Comparison of ENCODE assay signal across 20 cellular contexts in the genomic region with DNA sequence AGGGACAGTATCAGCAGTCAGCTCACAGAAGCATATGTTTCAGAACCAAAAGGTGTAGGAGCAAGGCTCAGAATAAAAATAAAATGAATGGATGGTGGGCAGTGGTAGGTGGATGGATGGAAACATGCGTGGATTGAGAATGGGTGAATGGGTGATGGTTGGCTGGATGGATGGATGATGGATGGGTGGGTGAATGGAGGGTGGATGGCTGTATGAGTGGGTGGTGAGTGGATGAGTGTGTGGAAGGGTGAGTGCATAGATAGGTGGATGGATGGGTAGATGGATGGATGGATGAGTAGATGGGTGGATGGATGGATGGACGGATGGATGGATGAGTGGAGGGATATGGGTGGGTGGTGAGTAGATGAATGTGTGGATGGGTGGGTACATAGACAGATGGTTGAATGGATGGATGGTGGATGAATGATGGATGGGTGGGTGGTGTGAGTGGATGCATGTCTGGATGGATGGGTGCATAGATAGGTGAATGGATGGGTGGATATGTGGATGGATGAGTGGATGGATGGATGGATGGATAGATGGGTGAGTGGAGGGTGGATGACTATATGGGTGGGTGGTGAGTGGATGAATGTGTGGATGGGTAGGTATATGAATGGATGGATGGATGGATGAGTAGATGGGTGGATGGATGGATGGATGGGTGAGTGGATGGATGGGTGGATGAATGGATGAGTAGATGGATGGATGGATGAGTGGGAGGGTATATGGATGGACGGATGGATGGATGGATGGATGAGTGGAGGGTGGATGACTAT.
A peak's percentile ranks its signal among the peaks of the same experiment; 100 is the strongest.
DNase-seq lines count a peak whose midpoint lies in the region; ATAC-seq and TF ChIP-seq lines count a peak whose summit lies in the region.
"Had no signal": no experiment of that assay in that cellular context is flagged by ENCODE, and none has a peak within 500 bp of the region (broad histone marks: within the 10 kb centered on the region; RNA-seq: fewer than 3 reads in every experiment).

No MANE protein-coding gene starts in this region.

- POLR2A ChIA-PET in activated CD8-positive, alpha-beta T cell treated with anti-CD3 and anti-CD28 coated beads, Interleukin-2, amount 10 ng/mL, durations not matched to agents 7 days and 5 days (lab: Charles Lee) = no interaction called here

- no peak for ATAC-seq in activated naive CD8-positive, alpha-beta T cell treated with anti-CD3 and anti-CD28 coated beads, Interleukin-2, amount 50 U/mL, for 24 hours
- ATAC-seq in activated CD8-positive, alpha-beta T cell treated with anti-CD3 and anti-CD28 coated beads, Interleukin-2, amount 10 ng/mL, durations not matched to agents 7 days and 5 days = no peak
- no peak for ATAC-seq in GM18868 (IDR thresholded peaks at IDR 0.05; ENCODE audit: unreplicated experiment)
- no peak for ATAC-seq in HG02840 (IDR thresholded peaks at IDR 0.05; ENCODE audit: low FRiP score, unreplicated experiment)
- ATAC-seq: gastroesophageal sphincter, left ventricle myocardium superior had no signal

- peak overlapping the region; percentile 34 for H3K27ac Mint-ChIP-seq in activated naive CD8-positive, alpha-beta T cell
- no peak overlapping the region for H3K27ac Mint-ChIP-seq in activated naive CD8-positive, alpha-beta T cell treated with anti-CD3 and anti-CD28 coated beads, Interleukin-2, amount 50 U/mL, for 24 hours
- peak overlapping the region; percentile 5 for H3K27ac Mint-ChIP-seq in activated CD8-positive, alpha-beta T cell treated with anti-CD3 and anti-CD28 coated beads, Interleukin-2, amount 10 ng/mL, durations not matched to agents 7 days and 5 days
- H3K27ac Mint-ChIP-seq in mesothelial cell of epicardium (peak overlapping the region; percentile 64), type B pancreatic cell (peak overlapping the region; percentile 32)
- H3K27ac Mint-ChIP-seq: activated naive CD4-positive, alpha-beta T cell treated with anti-CD3 and anti-CD28 coated beads for 36 hours; H9 had no signal

- no peaks in the 10 kb centered on the region for H3K36me3 Mint-ChIP-seq in activated naive CD8-positive, alpha-beta T cell
- no peaks in the 10 kb centered on the region for H3K36me3 Mint-ChIP-seq in activated naive CD8-positive, alpha-beta T cell treated with anti-CD3 and anti-CD28 coated beads, Interleukin-2, amount 50 U/mL, for 24 hours (ENCODE audit: low read depth)
- H3K36me3 Mint-ChIP-seq in activated CD8-positive, alpha-beta T cell treated with anti-CD3 and anti-CD28 coated beads, Interleukin-2, amount 10 ng/mL, durations not matched to agents 7 days and 5 days (ENCODE audit: low read depth) = no peaks in the 10 kb centered on the region
- no peaks in the 10 kb centered on the region for H3K36me3 Mint-ChIP-seq in mesothelial cell of epicardium
- H3K36me3 Mint-ChIP-seq in type B pancreatic cell = no peaks in the 10 kb centered on the region

- no peak overlapping the region for H3K4me3 Mint-ChIP-seq in activated naive CD8-positive, alpha-beta T cell
- H3K4me3 Mint-ChIP-seq in activated naive CD8-positive, alpha-beta T cell treated with anti-CD3 and anti-CD28 coated beads, Interleukin-2, amount 50 U/mL, for 24 hours = no peak overlapping the region
- no peak overlapping the region for H3K4me3 Mint-ChIP-seq in activated CD8-positive, alpha-beta T cell treated with anti-CD3 and anti-CD28 coated beads, Interleukin-2, amount 10 ng/mL, durations not matched to agents 7 days and 5 days
- H3K4me3 Mint-ChIP-seq in mesothelial cell of epicardium (no peak overlapping the region), type B pancreatic cell (no peak overlapping the region)
- H3K4me3 Mint-ChIP-seq: activated naive CD4-positive, alpha-beta T cell treated with anti-CD3 and anti-CD28 coated beads for 36 hours; B cell; H9 had no signal

- no peaks in the 10 kb centered on the region for H3K9me3 Mint-ChIP-seq in activated naive CD8-positive, alpha-beta T cell (ENCODE audit: low read depth)
- H3K9me3 Mint-ChIP-seq in activated naive CD8-positive, alpha-beta T cell treated with anti-CD3 and anti-CD28 coated beads, Interleukin-2, amount 50 U/mL, for 24 hours = no peaks in the 10 kb centered on the region
- H3K9me3 Mint-ChIP-seq in activated CD8-positive, alpha-beta T cell treated with anti-CD3 and anti-CD28 coated beads, Interleukin-2, amount 10 ng/mL, durations not matched to agents 7 days and 5 days (ENCODE audit: insufficient read depth) = no peaks in the 10 kb centered on the region
- H3K9me3 Mint-ChIP-seq in mesothelial cell of epicardium (no peaks in the 10 kb centered on the region), type B pancreatic cell (no peaks in the 10 kb centered on the region)
- H3K9me3 Mint-ChIP-seq: activated naive CD4-positive, alpha-beta T cell treated with anti-CD3 and anti-CD28 coated beads for 36 hours had no signal

- H3K4me1 Mint-ChIP-seq in activated naive CD8-positive, alpha-beta T cell (ENCODE audit: low read depth) = peaks cover 47% of the 10 kb centered on the region
- peaks cover 49% of the 10 kb centered on the region for H3K4me1 Mint-ChIP-seq in activated naive CD8-positive, alpha-beta T cell treated with anti-CD3 and anti-CD28 coated beads, Interleukin-2, amount 50 U/mL, for 24 hours
- peaks cover 36% of the 10 kb centered on the region for H3K4me1 Mint-ChIP-seq in activated CD8-positive, alpha-beta T cell treated with anti-CD3 and anti-CD28 coated beads, Interleukin-2, amount 10 ng/mL, durations not matched to agents 7 days and 5 days (ENCODE audit: low read depth)
- H3K4me1 Mint-ChIP-seq in mesothelial cell of epicardium (peaks cover 62% of the 10 kb centered on the region), type B pancreatic cell (ENCODE audit: unreplicated experiment) (peaks cover 25% of the 10 kb centered on the region)

- CTCF ChIA-PET in activated CD8-positive, alpha-beta T cell treated with anti-CD3 and anti-CD28 coated beads, Interleukin-2, amount 10 ng/mL, durations not matched to agents 7 days and 5 days (lab: Charles Lee) = interaction anchor here (1.3 kb wide), 1 partner anchor 100 kb away, joined by 3 read pairs; no protein-coding TSS in a partner anchor

- TF ChIP-seq CTCF in mesothelial cell of epicardium (IDR thresholded peaks at IDR 0.05; ENCODE audit: unreplicated experiment) (no peak), type B pancreatic cell (conservative IDR thresholded peaks at IDR 0.05) (no peak)

- DNase-seq in activated naive CD8-positive, alpha-beta T cell treated with anti-CD3 and anti-CD28 coated beads, Interleukin-2, amount 50 U/mL, for 24 hours = no peak
- DNase-seq in activated CD8-positive, alpha-beta T cell treated with anti-CD3 and anti-CD28 coated beads, Interleukin-2, amount 10 ng/mL, durations not matched to agents 7 days and 5 days = no peak
- no peak for DNase-seq in mesothelial cell of epicardium (ENCODE audit: low spot score in 2 of 2, unreplicated experiment in 2 of 2)
- no peak for DNase-seq in type B pancreatic cell (ENCODE audit: extremely low spot score, unreplicated experiment)
- DNase-seq in COLO829 (ENCODE audit: low spot score) = no peak
- DNase-seq: activated CD4-positive, alpha-beta T cell treated with anti-CD3 and anti-CD28 coated beads, Interleukin-2, amount 50 U/mL, for 48 hours; activated naive CD4-positive, alpha-beta T cell treated with anti-CD3 and anti-CD28 coated beads for 36 hours; activated T-cell treated with anti-CD3 and anti-CD28 coated beads for 4 hours; cortex of kidney; H9; left ventricle myocardium superior; NCI-H1092 treated with DMSO at 0.1 percent for 48 hours; NCI-H1930; NCI-H2227 treated with DMSO at 0.1 percent for 48 hours; T-helper 9 cell had no signal

- H3K27me3 Mint-ChIP-seq in activated naive CD8-positive, alpha-beta T cell = no peaks in the 10 kb centered on the region
- H3K27me3 Mint-ChIP-seq in activated naive CD8-positive, alpha-beta T cell treated with anti-CD3 and anti-CD28 coated beads, Interleukin-2, amount 50 U/mL, for 24 hours = no peaks in the 10 kb centered on the region
- peaks cover 12% of the 10 kb centered on the region for H3K27me3 Mint-ChIP-seq in activated CD8-positive, alpha-beta T cell treated with anti-CD3 and anti-CD28 coated beads, Interleukin-2, amount 10 ng/mL, durations not matched to agents 7 days and 5 days (ENCODE audit: low read depth)
- H3K27me3 Mint-ChIP-seq in mesothelial cell of epicardium (ENCODE audit: low read depth) (no peaks in the 10 kb centered on the region), type B pancreatic cell (no peaks in the 10 kb centered on the region)
